In the genomic region with DNA sequence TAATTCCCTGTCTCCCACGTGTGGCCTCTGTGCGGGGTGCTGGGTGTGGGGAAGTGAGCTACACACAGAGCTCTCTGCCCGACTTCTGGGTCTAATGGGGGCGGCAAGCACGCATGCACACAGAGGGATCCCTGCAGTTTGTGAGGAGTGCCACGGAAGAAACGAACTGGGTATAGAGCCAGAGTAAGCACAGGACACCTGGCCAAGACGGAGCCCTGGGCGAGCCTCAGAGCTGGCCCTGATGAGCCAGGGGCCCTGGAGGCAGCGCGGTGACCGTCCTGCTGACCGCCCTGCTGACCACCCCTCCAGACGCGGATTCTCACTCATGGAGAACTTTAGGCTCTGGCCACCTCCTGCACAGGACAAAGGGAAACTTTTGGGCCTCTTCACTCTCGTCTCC, we compare ENCODE assay signal across 1 cellular context.
TF ChIP-seq lines count a peak whose summit lies in the region.

No MANE protein-coding gene starts in this region.

TF ChIP-seq in GM23338, 12 proteins besides CTCF, POLR2A, EP300 and RAD21 (continued from another document):
- TF ChIP-seq, protein P1, sequence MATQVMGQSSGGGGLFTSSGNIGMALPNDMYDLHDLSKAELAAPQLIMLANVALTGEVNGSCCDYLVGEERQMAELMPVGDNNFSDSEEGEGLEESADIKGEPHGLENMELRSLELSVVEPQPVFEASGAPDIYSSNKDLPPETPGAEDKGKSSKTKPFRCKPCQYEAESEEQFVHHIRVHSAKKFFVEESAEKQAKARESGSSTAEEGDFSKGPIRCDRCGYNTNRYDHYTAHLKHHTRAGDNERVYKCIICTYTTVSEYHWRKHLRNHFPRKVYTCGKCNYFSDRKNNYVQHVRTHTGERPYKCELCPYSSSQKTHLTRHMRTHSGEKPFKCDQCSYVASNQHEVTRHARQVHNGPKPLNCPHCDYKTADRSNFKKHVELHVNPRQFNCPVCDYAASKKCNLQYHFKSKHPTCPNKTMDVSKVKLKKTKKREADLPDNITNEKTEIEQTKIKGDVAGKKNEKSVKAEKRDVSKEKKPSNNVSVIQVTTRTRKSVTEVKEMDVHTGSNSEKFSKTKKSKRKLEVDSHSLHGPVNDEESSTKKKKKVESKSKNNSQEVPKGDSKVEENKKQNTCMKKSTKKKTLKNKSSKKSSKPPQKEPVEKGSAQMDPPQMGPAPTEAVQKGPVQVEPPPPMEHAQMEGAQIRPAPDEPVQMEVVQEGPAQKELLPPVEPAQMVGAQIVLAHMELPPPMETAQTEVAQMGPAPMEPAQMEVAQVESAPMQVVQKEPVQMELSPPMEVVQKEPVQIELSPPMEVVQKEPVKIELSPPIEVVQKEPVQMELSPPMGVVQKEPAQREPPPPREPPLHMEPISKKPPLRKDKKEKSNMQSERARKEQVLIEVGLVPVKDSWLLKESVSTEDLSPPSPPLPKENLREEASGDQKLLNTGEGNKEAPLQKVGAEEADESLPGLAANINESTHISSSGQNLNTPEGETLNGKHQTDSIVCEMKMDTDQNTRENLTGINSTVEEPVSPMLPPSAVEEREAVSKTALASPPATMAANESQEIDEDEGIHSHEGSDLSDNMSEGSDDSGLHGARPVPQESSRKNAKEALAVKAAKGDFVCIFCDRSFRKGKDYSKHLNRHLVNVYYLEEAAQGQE (IDR thresholded peaks at IDR 0.05; ENCODE audit: unreplicated experiment), result no peak
- TF ChIP-seq EZH2 (IDR thresholded peaks at IDR 0.05; ENCODE audit: low read depth, unreplicated experiment) (no peak), ZNF114 (CRISPR knock-in tag; IDR thresholded peaks at IDR 0.05) (no peak), CREB1 (CRISPR knock-in tag; IDR thresholded peaks at IDR 0.05; ENCODE audit: low read depth) (no peak), NANOG (IDR thresholded peaks at IDR 0.05; ENCODE audit: borderline replicate concordance) (no peak), EZH2phosphoT487 (IDR thresholded peaks at IDR 0.05; ENCODE audit: unreplicated experiment) (no peak), JUNB (IDR thresholded peaks at IDR 0.05; ENCODE audit: unreplicated experiment) (no peak)
- TF ChIP-seq, protein P2, sequence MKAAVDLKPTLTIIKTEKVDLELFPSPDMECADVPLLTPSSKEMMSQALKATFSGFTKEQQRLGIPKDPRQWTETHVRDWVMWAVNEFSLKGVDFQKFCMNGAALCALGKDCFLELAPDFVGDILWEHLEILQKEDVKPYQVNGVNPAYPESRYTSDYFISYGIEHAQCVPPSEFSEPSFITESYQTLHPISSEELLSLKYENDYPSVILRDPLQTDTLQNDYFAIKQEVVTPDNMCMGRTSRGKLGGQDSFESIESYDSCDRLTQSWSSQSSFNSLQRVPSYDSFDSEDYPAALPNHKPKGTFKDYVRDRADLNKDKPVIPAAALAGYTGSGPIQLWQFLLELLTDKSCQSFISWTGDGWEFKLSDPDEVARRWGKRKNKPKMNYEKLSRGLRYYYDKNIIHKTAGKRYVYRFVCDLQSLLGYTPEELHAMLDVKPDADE (IDR thresholded peaks at IDR 0.05), result no peak
- TF ChIP-seq, protein P3, sequence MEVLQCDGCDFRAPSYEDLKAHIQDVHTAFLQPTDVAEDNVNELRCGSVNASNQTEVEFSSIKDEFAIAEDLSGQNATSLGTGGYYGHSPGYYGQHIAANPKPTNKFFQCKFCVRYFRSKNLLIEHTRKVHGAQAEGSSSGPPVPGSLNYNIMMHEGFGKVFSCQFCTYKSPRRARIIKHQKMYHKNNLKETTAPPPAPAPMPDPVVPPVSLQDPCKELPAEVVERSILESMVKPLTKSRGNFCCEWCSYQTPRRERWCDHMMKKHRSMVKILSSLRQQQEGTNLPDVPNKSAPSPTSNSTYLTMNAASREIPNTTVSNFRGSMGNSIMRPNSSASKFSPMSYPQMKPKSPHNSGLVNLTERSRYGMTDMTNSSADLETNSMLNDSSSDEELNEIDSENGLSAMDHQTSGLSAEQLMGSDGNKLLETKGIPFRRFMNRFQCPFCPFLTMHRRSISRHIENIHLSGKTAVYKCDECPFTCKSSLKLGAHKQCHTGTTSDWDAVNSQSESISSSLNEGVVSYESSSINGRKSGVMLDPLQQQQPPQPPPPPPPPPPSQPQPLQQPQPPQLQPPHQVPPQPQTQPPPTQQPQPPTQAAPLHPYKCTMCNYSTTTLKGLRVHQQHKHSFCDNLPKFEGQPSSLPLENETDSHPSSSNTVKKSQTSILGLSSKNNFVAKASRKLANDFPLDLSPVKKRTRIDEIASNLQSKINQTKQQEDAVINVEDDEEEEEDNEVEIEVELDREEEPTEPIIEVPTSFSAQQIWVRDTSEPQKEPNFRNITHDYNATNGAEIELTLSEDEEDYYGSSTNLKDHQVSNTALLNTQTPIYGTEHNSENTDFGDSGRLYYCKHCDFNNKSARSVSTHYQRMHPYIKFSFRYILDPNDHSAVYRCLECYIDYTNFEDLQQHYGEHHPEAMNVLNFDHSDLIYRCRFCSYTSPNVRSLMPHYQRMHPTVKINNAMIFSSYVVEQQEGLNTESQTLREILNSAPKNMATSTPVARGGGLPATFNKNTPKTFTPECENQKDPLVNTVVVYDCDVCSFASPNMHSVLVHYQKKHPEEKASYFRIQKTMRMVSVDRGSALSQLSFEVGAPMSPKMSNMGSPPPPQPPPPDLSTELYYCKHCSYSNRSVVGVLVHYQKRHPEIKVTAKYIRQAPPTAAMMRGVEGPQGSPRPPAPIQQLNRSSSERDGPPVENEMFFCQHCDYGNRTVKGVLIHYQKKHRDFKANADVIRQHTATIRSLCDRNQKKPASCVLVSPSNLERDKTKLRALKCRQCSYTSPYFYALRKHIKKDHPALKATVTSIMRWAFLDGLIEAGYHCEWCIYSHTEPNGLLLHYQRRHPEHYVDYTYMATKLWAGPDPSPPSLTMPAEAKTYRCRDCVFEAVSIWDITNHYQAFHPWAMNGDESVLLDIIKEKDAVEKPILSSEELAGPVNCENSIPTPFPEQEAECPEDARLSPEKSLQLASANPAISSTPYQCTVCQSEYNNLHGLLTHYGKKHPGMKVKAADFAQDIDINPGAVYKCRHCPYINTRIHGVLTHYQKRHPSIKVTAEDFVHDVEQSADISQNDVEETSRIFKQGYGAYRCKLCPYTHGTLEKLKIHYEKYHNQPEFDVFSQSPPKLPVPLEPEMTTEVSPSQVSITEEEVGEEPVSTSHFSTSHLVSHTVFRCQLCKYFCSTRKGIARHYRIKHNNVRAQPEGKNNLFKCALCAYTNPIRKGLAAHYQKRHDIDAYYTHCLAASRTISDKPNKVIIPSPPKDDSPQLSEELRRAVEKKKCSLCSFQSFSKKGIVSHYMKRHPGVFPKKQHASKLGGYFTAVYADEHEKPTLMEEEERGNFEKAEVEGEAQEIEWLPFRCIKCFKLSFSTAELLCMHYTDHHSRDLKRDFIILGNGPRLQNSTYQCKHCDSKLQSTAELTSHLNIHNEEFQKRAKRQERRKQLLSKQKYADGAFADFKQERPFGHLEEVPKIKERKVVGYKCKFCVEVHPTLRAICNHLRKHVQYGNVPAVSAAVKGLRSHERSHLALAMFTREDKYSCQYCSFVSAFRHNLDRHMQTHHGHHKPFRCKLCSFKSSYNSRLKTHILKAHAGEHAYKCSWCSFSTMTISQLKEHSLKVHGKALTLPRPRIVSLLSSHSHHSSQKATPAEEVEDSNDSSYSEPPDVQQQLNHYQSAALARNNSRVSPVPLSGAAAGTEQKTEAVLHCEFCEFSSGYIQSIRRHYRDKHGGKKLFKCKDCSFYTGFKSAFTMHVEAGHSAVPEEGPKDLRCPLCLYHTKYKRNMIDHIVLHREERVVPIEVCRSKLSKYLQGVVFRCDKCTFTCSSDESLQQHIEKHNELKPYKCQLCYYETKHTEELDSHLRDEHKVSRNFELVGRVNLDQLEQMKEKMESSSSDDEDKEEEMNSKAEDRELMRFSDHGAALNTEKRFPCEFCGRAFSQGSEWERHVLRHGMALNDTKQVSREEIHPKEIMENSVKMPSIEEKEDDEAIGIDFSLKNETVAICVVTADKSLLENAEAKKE (CRISPR knock-in tag; IDR thresholded peaks at IDR 0.05), result no peak
